Comparison of ENCODE assay signal across 8 cellular contexts in the genomic region with DNA sequence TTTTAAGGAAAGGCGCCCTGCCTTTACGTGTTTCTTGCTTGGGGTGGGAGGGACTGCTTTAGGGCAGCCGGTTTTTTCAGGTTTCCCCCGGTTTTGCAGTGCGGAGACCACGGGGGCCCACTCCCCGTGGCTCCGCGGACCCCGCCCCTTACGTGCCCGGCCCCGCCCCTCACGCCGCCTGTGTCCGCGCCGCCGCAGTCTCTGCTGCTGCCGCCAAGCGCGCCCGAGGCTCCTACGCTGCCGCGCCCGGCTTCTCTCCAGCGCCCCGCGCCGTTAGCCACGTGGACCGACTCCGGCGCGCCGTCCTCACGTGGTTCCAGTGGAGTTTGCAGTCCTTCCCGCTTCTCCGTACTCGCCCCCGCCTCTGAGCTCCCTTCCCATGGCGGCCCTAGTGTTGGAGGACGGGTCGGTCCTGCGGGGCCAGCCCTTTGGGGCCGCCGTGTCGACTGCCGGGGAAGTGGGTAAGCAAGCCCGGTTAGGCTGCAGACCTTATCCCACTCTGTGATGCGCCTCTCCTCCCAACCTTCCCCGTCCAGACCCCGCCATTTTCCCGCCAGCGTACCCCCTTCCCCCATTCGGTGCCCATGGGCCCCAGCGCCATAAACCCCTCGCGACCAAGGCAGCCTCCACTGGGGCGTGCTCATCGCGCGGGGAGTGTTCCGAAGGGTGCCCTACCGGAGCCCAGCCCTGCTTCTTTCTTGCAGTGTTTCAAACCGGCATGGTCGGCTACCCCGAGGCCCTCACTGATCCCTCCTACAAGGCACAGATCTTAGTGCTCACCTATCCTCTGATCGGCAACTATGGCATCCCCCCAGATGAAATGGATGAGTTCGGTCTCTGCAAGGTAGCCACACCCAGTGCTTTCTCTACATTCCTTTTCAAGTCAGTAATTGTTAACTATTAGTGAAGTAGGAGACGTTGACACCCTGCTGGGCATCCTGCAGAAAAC. TPM values are rescaled to one million over a fixed set of nuclear protein-coding genes. Genes with fewer than 3 reads are reported as not detected.
DNase-seq lines count a peak whose midpoint lies in the region; ATAC-seq, FAIRE-seq and TF ChIP-seq lines count a peak whose summit lies in the region.

Gene CAD (plus strand): TSS at position 197 of the 949 bp plus-strand sequence. CDS start 183 bp downstream, at position 380.

- H3K4me1 ChIP-seq in right cardiac atrium (ENCODE audit: control insufficient read depth, insufficient read depth, low read length) = peaks cover 2% of the 10 kb centered on the region
- no peaks in the 10 kb centered on the region for H3K4me1 ChIP-seq in aorta (ENCODE audit: control insufficient read depth in 1 of 2, insufficient read depth in 2 of 2, low read length in 2 of 2)

- no peak within 1 kb of the TSS for H3K27ac ChIP-seq in right cardiac atrium (ENCODE audit: low read length)
- H3K27ac ChIP-seq in aorta (ENCODE audit: low read depth in 1 of 2, low read length in 2 of 2) = peak within 1 kb of the TSS in 1 of 2 donors; percentile 3

- peak; percentile 92 for FAIRE-seq in GM12892 (lab: Jason Lieb, UNC)

- H3K4me3 ChIP-seq in right cardiac atrium (ENCODE audit: low read length) = peak within 1 kb of the TSS; percentile 63
- H3K4me3 ChIP-seq in aorta (ENCODE audit: low read length in 2 of 2) = peak within 1 kb of the TSS; percentile 50 to 58

- H3K9me3 ChIP-seq in right cardiac atrium (ENCODE audit: control insufficient read depth, low read length) (no peaks in the 10 kb centered on the region), aorta (ENCODE audit: control insufficient read depth, low read length) (no peaks in the 10 kb centered on the region)

- intact Hi-C loops in T-helper 2 cell treated with Interferon-gamma antibody and Interleukin-4, amounts not matched to agents 100 ng/mL and 5 ng/mL, for 36 hours (cut with micrococcal nuclease) = loop anchor here (5.0 kb wide), 1 partner anchor 45 kb away; the partner anchor contains the start of gene SLC30A3
- intact Hi-C loops in right cardiac atrium (cut with DNase I) = no loop called here
- intact Hi-C loops in aorta (cut with DNase I) = no loop called here

- TF ChIP-seq POLR2A in GM12892 (IDR thresholded peaks at IDR 0.05; ENCODE audit: low read depth, low read length) = peak; percentile 86

- ATAC-seq in HG02870 (IDR thresholded peaks at IDR 0.05; ENCODE audit: unreplicated experiment) (peak; percentile 59), right cardiac atrium (peak; percentile 95 to 96), aorta (ENCODE audit: low FRiP score) (peak; percentile 95)

- peaks cover 0 to 2% of the 10 kb centered on the region in 2 donors for H3K36me3 ChIP-seq in aorta (ENCODE audit: control insufficient read depth in 1 of 2, insufficient read depth in 2 of 2, low read length in 1 of 2)

- DNase-seq in GM12892 (ENCODE audit: insufficient read length) = peak; percentile 87
- DNase-seq in NCI-H1694 (lab: John Stamatoyannopoulos, UW) = peak; percentile 81
- DNase-seq in anterior cingulate cortex (lab: John Stamatoyannopoulos, UW) = peak in 57 of 58 donors; percentile 29 to 88 (median 76)
- peak; percentile 91 to 96 (median 94) for DNase-seq in right cardiac atrium
- DNase-seq in renal cortical epithelial cell (ENCODE audit: low read depth) = peak; percentile 59
- DNase-seq in aorta = peak; percentile 93 to 96

- H3K27me3 ChIP-seq in right cardiac atrium (ENCODE audit: control insufficient read depth, insufficient read depth) (no peaks in the 10 kb centered on the region), aorta (ENCODE audit: control insufficient read depth in 1 of 2, insufficient read depth in 2 of 2, low read length in 1 of 2) (no peaks in the 10 kb centered on the region)

- 2% methylated on average over 72 of the region's 72 CpGs for WGBS in right cardiac atrium
- 1% methylated on average over 68 to 72 of the region's 72 CpGs for WGBS in aorta, 2 donors

RNA-seq across cellular contexts. Expression of gene CAD, which starts in this region (rescaled TPM):
- 32.7 TPM for polyA plus RNA-seq in GM12892 (2012; ENCODE audit: missing spikeins)
- total RNA-seq in T-helper 2 cell treated with Interferon-gamma antibody and Interleukin-4, amounts not matched to agents 100 ng/mL and 5 ng/mL, for 36 hours = 86.4 and 87.1 TPM in 2 replicates
- total RNA-seq in right cardiac atrium (10 to 100 TPM in 2 of 4 donors, 1 to 10 TPM in 2; 9.0 to 12.0 (median 10.0) TPM), renal cortical epithelial cell (23.4 and 53.5 TPM in 2 replicates), aorta (10 to 100 TPM; 19.5 to 29.7 TPM)
- polyA plus RNA-seq in right cardiac atrium (6.0 TPM), aorta (10 to 100 TPM in 1 of 2 donors, 1 to 10 TPM in 1; 6.9 to 16.9 TPM)
